1 cellular context compared by ENCODE assay signal in genomic region chr10:30219977-30220751, GRCh38.
TF ChIP-seq lines count a peak whose summit lies in the region.

No MANE protein-coding gene starts in this region.

TF ChIP-seq in IMR-90, 13 proteins besides CTCF, POLR2A, EP300 and RAD21 (continued from another document):
- 0 out of 2 replicates have a peak, but pooled peaks have one; percentile 38 for TF ChIP-seq CEBPB (IDR thresholded peaks at IDR 0.05; ENCODE audit: low read depth, low read length)
- TF ChIP-seq MAZ (IDR thresholded peaks at IDR 0.05; ENCODE audit: borderline replicate concordance, low read depth, low read length) = no peak
